8 cellular contexts compared by ENCODE assay signal in genomic region chr6:26571592-26572296, GRCh38. TPM values are rescaled to one million over a fixed set of nuclear protein-coding genes. Genes with fewer than 3 reads are reported as not detected.
DNase-seq lines count a peak whose midpoint lies in the region; ATAC-seq, FAIRE-seq and TF ChIP-seq lines count a peak whose summit lies in the region.

No MANE protein-coding gene starts in this region.

- intact Hi-C loops in left colon (cut with DNase I, micrococcal nuclease), result loop anchor here in 1 of 2 donors (10.0 kb wide), 1 partner anchor 237 kb away; no protein-coding TSS in a partner anchor

- DNase-seq in SIG-M5 treated with dmso at 0.1 percent for 504 hours (lab: John Stamatoyannopoulos, UW; ENCODE audit: unreplicated experiment) (peak; percentile 74), SIG-M5 (lab: John Stamatoyannopoulos, UW) (no peak), NCI-H2029 treated with DMSO at 0.1 percent for 48 hours (lab: John Stamatoyannopoulos, UW) (peak; percentile 98), chondrocyte (ENCODE audit: low spot score) (no peak), left colon (peak in 1 of 2 donors; percentile 53), GM12892 (ENCODE audit: insufficient read length) (no peak)
- DNase-seq in T-helper 2 cell treated with Interferon-gamma antibody and Interleukin-4, amounts not matched to agents 5 μg/mL and 100 μg/mL, for 36 hours (ENCODE audit: low spot score), result peak; percentile 56
- DNase-seq in stimulated activated CD4-positive, alpha-beta T cell treated with anti-CD3 and anti-CD28 coated beads, Interleukin-2, amount 100 ng/mL, for 24 hours, result peak; percentile 62 to 70

- H3K27ac Mint-ChIP-seq in T-helper 2 cell treated with Interferon-gamma antibody and Interleukin-4, amounts not matched to agents 5 μg/mL and 100 μg/mL, for 36 hours, result peak overlapping the region; percentile 78
- peak overlapping the region; percentile 98 for H3K27ac Mint-ChIP-seq in chondrocyte (ENCODE audit: unreplicated experiment)

- H3K4me1 Mint-ChIP-seq in T-helper 2 cell treated with Interferon-gamma antibody and Interleukin-4, amounts not matched to agents 5 μg/mL and 100 μg/mL, for 36 hours (ENCODE audit: low read depth), result peaks cover 38% of the 10 kb centered on the region
- peaks cover 26% of the 10 kb centered on the region for H3K4me1 Mint-ChIP-seq in chondrocyte (ENCODE audit: low read depth)

- peaks cover 2% of the 10 kb centered on the region for H3K36me3 Mint-ChIP-seq in T-helper 2 cell treated with Interferon-gamma antibody and Interleukin-4, amounts not matched to agents 5 μg/mL and 100 μg/mL, for 36 hours (ENCODE audit: low read depth)
- no peaks in the 10 kb centered on the region for H3K36me3 Mint-ChIP-seq in chondrocyte (ENCODE audit: low read depth)

- FAIRE-seq in GM12892 (lab: Jason Lieb, UNC), result no peak

- no peak for TF ChIP-seq CTCF in chondrocyte (IDR thresholded peaks at IDR 0.05)

- TF ChIP-seq POLR2A in GM12892 (IDR thresholded peaks at IDR 0.05; ENCODE audit: low read depth, low read length), result no peak

- H3K9me3 Mint-ChIP-seq in T-helper 2 cell treated with Interferon-gamma antibody and Interleukin-4, amounts not matched to agents 5 μg/mL and 100 μg/mL, for 36 hours, result no peaks in the 10 kb centered on the region
- no peaks in the 10 kb centered on the region for H3K9me3 Mint-ChIP-seq in chondrocyte (ENCODE audit: low read depth)

- H3K27me3 Mint-ChIP-seq in T-helper 2 cell treated with Interferon-gamma antibody and Interleukin-4, amounts not matched to agents 5 μg/mL and 100 μg/mL, for 36 hours (ENCODE audit: low read depth), result peaks cover 9% of the 10 kb centered on the region
- H3K27me3 Mint-ChIP-seq in chondrocyte (ENCODE audit: low read depth), result no peaks in the 10 kb centered on the region

- H3K4me3 Mint-ChIP-seq in T-helper 2 cell treated with Interferon-gamma antibody and Interleukin-4, amounts not matched to agents 5 μg/mL and 100 μg/mL, for 36 hours, result peak overlapping the region; percentile 85
- H3K4me3 Mint-ChIP-seq in chondrocyte (ENCODE audit: unreplicated experiment), result peak overlapping the region; percentile 87

- peak; percentile 63 for ATAC-seq in left colon

RNA-seq across cellular contexts. Expression of gene ABT1, which starts 25.0 kb away (rescaled TPM):
- total RNA-seq in chondrocyte (9.7 to 11.4 TPM (median 10.1 TPM) in 3 replicates), left colon (10 to 100 TPM; 12.7 to 15.4 TPM)
- polyA plus RNA-seq in GM12892 (2012; ENCODE audit: missing spikeins), result 17.6 TPM

RNA-seq across cellular contexts. Expression of gene HMGN4, which starts 33.6 kb away (rescaled TPM):
- 44.7 to 50.1 TPM (median 47.3 TPM) in 3 replicates for total RNA-seq in chondrocyte
- total RNA-seq in left colon, result 10 to 100 TPM; 54.9 to 55.7 TPM
- polyA plus RNA-seq in GM12892 (2012; ENCODE audit: missing spikeins), result 93.1 TPM

Comparison
In these comparisons a context has a peak if more than half of its experiments do, and no peak if none do; other contexts are left out.
1. DNase-seq: peak in SIG-M5 treated with dmso at 0.1 percent for 504 hours (single experiment), NCI-H2029 treated with DMSO at 0.1 percent for 48 hours (single experiment), T-helper 2 cell treated with Interferon-gamma antibody and Interleukin-4, amounts not matched to agents 5 μg/mL and 100 μg/mL, for 36 hours (single experiment) and stimulated activated CD4-positive, alpha-beta T cell treated with anti-CD3 and anti-CD28 coated beads, Interleukin-2, amount 100 ng/mL, for 24 hours (2 of 2); none in SIG-M5 (single experiment), chondrocyte (single experiment) and GM12892 (single experiment).